ENCODE assay signal across 8 cellular contexts in the genomic region with DNA sequence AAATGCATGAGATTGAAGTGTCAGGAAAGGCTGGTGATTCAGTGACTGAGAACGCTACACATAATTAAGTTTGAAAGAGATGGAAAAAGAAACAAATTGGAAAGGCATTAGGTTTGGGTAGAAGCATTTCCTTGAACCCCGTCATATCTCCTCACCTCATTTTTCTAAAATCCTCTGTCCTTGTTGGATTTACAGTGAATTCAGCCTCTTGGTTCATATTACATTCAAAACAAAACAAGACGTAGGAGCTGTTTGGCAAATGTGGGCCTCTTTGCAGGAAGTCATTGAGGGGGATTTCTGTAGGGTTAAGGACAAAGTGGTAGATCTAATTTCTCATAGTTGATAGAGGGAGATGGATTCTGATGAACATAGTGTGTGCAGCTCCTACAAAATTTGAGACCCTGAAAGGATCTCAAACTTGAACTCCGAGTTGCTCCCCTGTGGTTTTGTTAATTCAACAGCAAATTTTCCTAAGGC. TPM values are rescaled to one million over a fixed set of nuclear protein-coding genes. Genes with fewer than 3 reads are reported as not detected.
DNase-seq lines count a peak whose midpoint lies in the region; ATAC-seq and TF ChIP-seq lines count a peak whose summit lies in the region.

No MANE protein-coding gene starts in this region.

- H3K27me3 Mint-ChIP-seq in CD4-positive, CD25-positive, alpha-beta regulatory T cell = peaks cover 26% of the 10 kb centered on the region
- peaks cover 4% of the 10 kb centered on the region for H3K27me3 Mint-ChIP-seq in activated CD4-positive, alpha-beta memory T cell treated with anti-CD3 and anti-CD28 coated beads for 36 hours

- intact Hi-C loops in activated CD4-positive, alpha-beta memory T cell treated with anti-CD3 and anti-CD28 coated beads for 36 hours (cut with micrococcal nuclease) = loop anchor here (1.0 to 5.0 kb wide), 5 partner anchors 25 to 173 kb away; no protein-coding TSS in a partner anchor

- POLR2A ChIA-PET in activated CD4-positive, alpha-beta memory T cell treated with anti-CD3 and anti-CD28 coated beads for 36 hours (lab: Charles Lee) = interaction anchor here (0.7 to 1.7 kb wide), 2 partner anchors 71 to 86 kb away, joined by 3 to 6 read pairs; no protein-coding TSS in a partner anchor

- no peaks in the 10 kb centered on the region for H3K36me3 ChIP-seq in CD4-positive, CD25-positive, alpha-beta regulatory T cell (ENCODE audit: control insufficient read depth, insufficient read depth, low read length)

- peak overlapping the region; percentile 34 to 89 (median 73) for H3K4me3 Mint-ChIP-seq in CD4-positive, CD25-positive, alpha-beta regulatory T cell
- peak overlapping the region; percentile 73 for H3K4me3 Mint-ChIP-seq in activated CD4-positive, alpha-beta memory T cell treated with anti-CD3 and anti-CD28 coated beads for 36 hours

- H3K4me3 ChIP-seq in CD4-positive, CD25-positive, alpha-beta regulatory T cell (ENCODE audit: low read depth, low read length) = peak overlapping the region; percentile 51
- H3K4me3 ChIP-seq in mononuclear cell (ENCODE audit: low read length) = peak overlapping the region; percentile 38

- no peak for ATAC-seq in CD4-positive, CD25-positive, alpha-beta regulatory T cell (ENCODE audit: low read depth in 2 of 2)

- H3K9me3 ChIP-seq in CD4-positive, CD25-positive, alpha-beta regulatory T cell (ENCODE audit: control insufficient read depth in 2 of 2, low read length in 2 of 2) = no peaks in the 10 kb centered on the region
- no peaks in the 10 kb centered on the region for H3K9me3 ChIP-seq in mononuclear cell (ENCODE audit: low read depth, low read length)

- H3K9me3 Mint-ChIP-seq in CD4-positive, CD25-positive, alpha-beta regulatory T cell = peaks cover 0 to 8% (median 5%) of the 10 kb centered on the region in 7 donors
- peaks cover 14% of the 10 kb centered on the region for H3K9me3 Mint-ChIP-seq in activated CD4-positive, alpha-beta memory T cell treated with anti-CD3 and anti-CD28 coated beads for 36 hours

- peaks cover 20% of the 10 kb centered on the region for H3K4me1 ChIP-seq in CD4-positive, CD25-positive, alpha-beta regulatory T cell (ENCODE audit: control insufficient read depth, insufficient read depth, low read length, poor library complexity, severe bottlenecking)
- H3K4me1 ChIP-seq in mononuclear cell (ENCODE audit: insufficient read depth, low read length) = peaks cover 33% of the 10 kb centered on the region

- DNase-seq in CD4-positive, CD25-positive, alpha-beta regulatory T cell = no peak
- peak; percentile 25 for DNase-seq in GM20000 (ENCODE audit: low spot score)
- peak; percentile 23 for DNase-seq in activated CD4-positive, alpha-beta memory T cell treated with anti-CD3 and anti-CD28 coated beads for 36 hours
- DNase-seq in AG20443 (ENCODE audit: low spot score) = no peak
- DNase-seq in stimulated activated naive CD4-positive, alpha-beta T cell treated with Interleukin-2 at 50 U/mL for 16 hours (lab: John Stamatoyannopoulos, UW) = no peak
- DNase-seq in iPS-NIHi7 (ENCODE audit: extremely low spot score) = no peak
- no peak for DNase-seq in NCI-H1694 (lab: John Stamatoyannopoulos, UW)

- H3K27ac ChIP-seq in CD4-positive, CD25-positive, alpha-beta regulatory T cell (ENCODE audit: insufficient read depth, low read length, poor library complexity, severe bottlenecking) = no peak overlapping the region

- H3K27ac Mint-ChIP-seq in CD4-positive, CD25-positive, alpha-beta regulatory T cell = peak overlapping the region; percentile 56 to 86 (median 70)
- H3K27ac Mint-ChIP-seq in activated CD4-positive, alpha-beta memory T cell treated with anti-CD3 and anti-CD28 coated beads for 36 hours = peak overlapping the region; percentile 88

- CTCF ChIA-PET in activated CD4-positive, alpha-beta memory T cell treated with anti-CD3 and anti-CD28 coated beads for 36 hours (lab: Charles Lee) = interaction anchor here (1.6 kb wide), 1 partner anchor 184 kb away, joined by 7 read pairs; no protein-coding TSS in a partner anchor

- H3K4me1 Mint-ChIP-seq in CD4-positive, CD25-positive, alpha-beta regulatory T cell = peaks cover 11 to 27% (median 16%) of the 10 kb centered on the region in 4 donors
- H3K4me1 Mint-ChIP-seq in activated CD4-positive, alpha-beta memory T cell treated with anti-CD3 and anti-CD28 coated beads for 36 hours (ENCODE audit: low read depth) = peaks cover 28% of the 10 kb centered on the region

- H3K27me3 ChIP-seq in CD4-positive, CD25-positive, alpha-beta regulatory T cell (ENCODE audit: control insufficient read depth, insufficient read depth, low read length) = no peaks in the 10 kb centered on the region
- no peaks in the 10 kb centered on the region for H3K27me3 ChIP-seq in mononuclear cell (ENCODE audit: insufficient read depth, low read length)

- no peaks in the 10 kb centered on the region for H3K36me3 Mint-ChIP-seq in CD4-positive, CD25-positive, alpha-beta regulatory T cell
- peaks cover 7% of the 10 kb centered on the region for H3K36me3 Mint-ChIP-seq in activated CD4-positive, alpha-beta memory T cell treated with anti-CD3 and anti-CD28 coated beads for 36 hours

- no peak for TF ChIP-seq CTCF in GM20000 (IDR thresholded peaks at IDR 0.05; ENCODE audit: extremely low read depth, missing control alignments)

RNA-seq across cellular contexts. Expression of a gene that starts 0.6 kb away (rescaled TPM):
- total RNA-seq in CD4-positive, CD25-positive, alpha-beta regulatory T cell = 21.2 TPM
- 10 to 100 TPM in 3 of 4 donors, 1 to 10 TPM in 1; 5.2 to 15.3 (median 10.7) TPM for polyA plus RNA-seq in CD4-positive, CD25-positive, alpha-beta regulatory T cell
- 1 to 10 TPM; 4.8 to 5.3 TPM for total RNA-seq in activated CD4-positive, alpha-beta memory T cell treated with anti-CD3 and anti-CD28 coated beads for 36 hours
- total RNA-seq in mononuclear cell = 67.8 TPM

RNA-seq across cellular contexts. Expression of a gene that starts 51.9 kb away (rescaled TPM):
- 17.5 TPM for total RNA-seq in CD4-positive, CD25-positive, alpha-beta regulatory T cell
- 1 to 10 TPM in 1 of 4 donors, under 1 TPM in 3; 0.44 to 1.3 (median 0.68) TPM for polyA plus RNA-seq in CD4-positive, CD25-positive, alpha-beta regulatory T cell
- 10 to 100 TPM; 18.9 to 19.1 TPM for total RNA-seq in activated CD4-positive, alpha-beta memory T cell treated with anti-CD3 and anti-CD28 coated beads for 36 hours
- total RNA-seq in mononuclear cell = 14.2 TPM

Comparison
In these comparisons a context has a peak if more than half of its experiments do, and no peak if none do; other contexts are left out.
1. DNase-seq: peak in GM20000 (single experiment) and activated CD4-positive, alpha-beta memory T cell treated with anti-CD3 and anti-CD28 coated beads for 36 hours (single experiment); none in CD4-positive, CD25-positive, alpha-beta regulatory T cell (0 of 3), AG20443 (single experiment), stimulated activated naive CD4-positive, alpha-beta T cell treated with Interleukin-2 at 50 U/mL for 16 hours (single experiment), iPS-NIHi7 (single experiment) and NCI-H1694 (single experiment).